In the genomic region with DNA sequence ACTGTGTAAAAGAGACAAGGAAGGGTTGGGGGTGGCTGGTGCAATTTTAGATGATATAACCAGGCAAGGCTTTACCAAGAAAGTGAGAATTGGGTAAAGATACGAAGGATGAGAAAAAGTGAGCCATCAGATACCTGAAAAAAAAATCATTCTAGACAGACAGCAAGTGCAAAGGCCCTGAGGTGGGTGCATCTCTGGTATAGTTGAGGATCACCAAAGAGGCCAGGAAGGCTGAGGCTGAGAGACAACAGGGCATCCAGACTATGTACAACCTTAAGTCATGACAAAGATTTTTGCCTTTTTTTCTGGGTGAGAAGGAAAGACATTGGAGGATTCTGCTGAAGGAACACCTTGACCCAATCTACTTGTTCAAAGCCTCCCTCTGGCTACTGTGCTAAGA, we compare ENCODE assay signal across 10 cellular contexts. TPM values are rescaled to one million over a fixed set of nuclear protein-coding genes. Genes with fewer than 3 reads are reported as not detected.
"Had no signal": no experiment of that assay in that cellular context is flagged by ENCODE, and none has a peak within 500 bp of the region (broad histone marks: within the 10 kb centered on the region; RNA-seq: fewer than 3 reads in every experiment).

No MANE protein-coding gene starts in this region.

- H3K4me2 ChIP-seq: KMS-11 had no signal

- H3K4me1 Mint-ChIP-seq: IgD-negative memory B cell had no signal

- H3K9me3 Mint-ChIP-seq: IgD-negative memory B cell had no signal

- FAIRE-seq: HepG2, HTR-8/SVneo had no signal

- H3K4me3 Mint-ChIP-seq: IgD-negative memory B cell had no signal

- ATAC-seq: HepG2 had no signal

- H3K27ac ChIP-seq: HL-60, KMS-11 had no signal

- DNase-seq: IMR-90, KBM-7, KG1 had no signal

- H3K36me3 Mint-ChIP-seq: IgD-negative memory B cell had no signal

- H3K9ac ChIP-seq: KMS-11 had no signal

RNA-seq across cellular contexts. Expression of gene RXRG, which starts 29.9 kb away (rescaled TPM):
- total RNA-seq: HepG2, HT-29, HT1080, IMR-90 had no signal
- polyA plus RNA-seq: HepG2, IgD-negative memory B cell, IMR-90 had no signal

RNA-seq across cellular contexts. Expression of gene LMX1A, which starts 58.6 kb away (rescaled TPM):
- total RNA-seq: HT-29, HT1080, IMR-90 had no signal
- polyA plus RNA-seq: HepG2, IgD-negative memory B cell, IMR-90 had no signal
